8 cellular contexts compared by ENCODE assay signal in the genomic region with DNA sequence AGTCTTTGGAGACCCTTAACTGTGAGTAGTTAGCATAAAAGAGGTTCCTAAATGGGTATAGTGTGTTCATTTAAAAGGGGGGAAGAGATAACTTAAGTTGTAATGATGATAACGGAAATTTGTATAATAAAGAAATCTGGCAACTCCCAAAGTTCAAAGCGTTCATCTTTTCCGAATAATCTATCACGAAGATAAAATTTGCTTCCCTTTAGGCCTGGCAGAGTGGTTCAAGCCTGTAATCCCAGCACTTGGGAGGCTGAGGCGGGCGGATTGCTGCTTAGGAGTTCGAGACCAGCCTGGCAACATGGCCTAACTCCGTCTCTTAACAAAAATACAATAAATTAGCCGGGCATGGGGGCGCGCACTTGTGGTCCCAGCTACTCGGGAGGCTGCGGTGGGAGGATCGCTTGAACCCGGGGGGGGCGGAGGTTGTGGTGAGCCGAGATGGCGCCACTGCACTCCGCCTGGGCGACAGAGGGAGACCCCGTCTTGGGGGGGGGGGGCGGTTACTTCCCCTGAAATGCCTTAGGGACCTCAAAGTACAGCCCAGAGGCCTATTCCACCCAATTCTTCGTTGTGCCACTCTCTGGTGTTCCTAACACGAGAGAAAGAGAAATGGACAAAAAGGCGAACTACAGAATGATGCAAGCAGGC. TPM values are rescaled to one million over a fixed set of nuclear protein-coding genes. Genes with fewer than 3 reads are reported as not detected.
DNase-seq lines count a peak whose midpoint lies in the region; ATAC-seq, FAIRE-seq and TF ChIP-seq lines count a peak whose summit lies in the region.

No MANE protein-coding gene starts in this region.

- H3K27ac Mint-ChIP-seq in activated CD4-positive, alpha-beta memory T cell treated with anti-CD3 and anti-CD28 coated beads, Interleukin-2, amount 10 ng/mL, durations not matched to agents 7 days and 5 days = peak overlapping the region; percentile 98
- peak overlapping the region; percentile 92 to 100 for H3K27ac Mint-ChIP-seq in natural killer cell treated with Interleukin-12 subunit alpha and Interleukin-12 subunit beta and Interleukin-15 and Interleukin-18, amount 100 ng/mL, for 72 hours

- H3K27ac ChIP-seq in endothelial cell of umbilical vein (ENCODE audit: insufficient read depth, low read depth, low read length) (peak overlapping the region; percentile 84), thoracic aorta (peak overlapping the region; percentile 88 to 93)

- H3K4me1 ChIP-seq in endothelial cell of umbilical vein (ENCODE audit: control insufficient read depth, extremely low read depth, insufficient read depth, low read length) (peaks cover 19% of the 10 kb centered on the region), thoracic aorta (ENCODE audit: control insufficient read depth in 1 of 2, low read depth in 2 of 2) (peaks cover 32 to 43% of the 10 kb centered on the region in 2 donors)

- peak; percentile 30 for DNase-seq in NCI-H146 (lab: John Stamatoyannopoulos, UW)
- DNase-seq in NCI-H146 treated with DMSO at 0.1 percent for 48 hours (lab: John Stamatoyannopoulos, UW; ENCODE audit: unreplicated experiment) = no peak
- peak; percentile 56 for DNase-seq in activated CD4-positive, alpha-beta memory T cell treated with anti-CD3 and anti-CD28 coated beads, Interleukin-2, amount 10 ng/mL, durations not matched to agents 7 days and 5 days
- DNase-seq in endothelial cell of umbilical vein (ENCODE audit: low read depth, low spot score) = peak; percentile 6
- DNase-seq in natural killer cell treated with Interleukin-12 subunit alpha and Interleukin-12 subunit beta and Interleukin-15 and Interleukin-18, amount 100 ng/mL, for 72 hours (ENCODE audit: low spot score) = peak; percentile 64
- no peak for DNase-seq in thoracic aorta (ENCODE audit: low spot score)

- TF ChIP-seq POLR2A in endothelial cell of umbilical vein (IDR thresholded peaks at IDR 0.05; ENCODE audit: low read depth, low read length) = no peak

- no peaks in the 10 kb centered on the region for H3K9me3 Mint-ChIP-seq in activated CD4-positive, alpha-beta memory T cell treated with anti-CD3 and anti-CD28 coated beads, Interleukin-2, amount 10 ng/mL, durations not matched to agents 7 days and 5 days
- no peaks in the 10 kb centered on the region for H3K9me3 Mint-ChIP-seq in natural killer cell treated with Interleukin-12 subunit alpha and Interleukin-12 subunit beta and Interleukin-15 and Interleukin-18, amount 100 ng/mL, for 72 hours

- H3K4me3 ChIP-seq in endothelial cell of umbilical vein (replicated peaks in 1 of 3; ENCODE audit: insufficient read depth in 1 of 3, low read depth in 1 of 3, low read length in 3 of 3) (peak overlapping the region; percentile 75 to 94 (median 83)), thoracic aorta (peak overlapping the region; percentile 85)

- peak overlapping the region; percentile 58 for H2AFZ ChIP-seq in endothelial cell of umbilical vein (ENCODE audit: low read depth, low read length)

- H3K9me3 ChIP-seq in endothelial cell of umbilical vein (replicated peaks; ENCODE audit: control insufficient read depth, insufficient read depth, low read length) = no peaks in the 10 kb centered on the region
- no peaks in the 10 kb centered on the region for H3K9me3 ChIP-seq in thoracic aorta

- peak overlapping the region; percentile 98 for H3K9ac ChIP-seq in endothelial cell of umbilical vein (replicated peaks; ENCODE audit: extremely low read depth, insufficient read depth, low read length)

- POLR2A ChIA-PET in activated CD4-positive, alpha-beta memory T cell treated with anti-CD3 and anti-CD28 coated beads, Interleukin-2, amount 10 ng/mL, durations not matched to agents 7 days and 5 days (lab: Charles Lee) = interaction anchor here (0.6 to 3.8 kb wide), 14 partner anchors 8 to 1141 kb away, joined by 3 to 37 read pairs (median 5); a partner anchor contains a TSS
- POLR2A ChIA-PET in endothelial cell of umbilical vein (lab: Charles Lee) = interaction anchor here (0.7 kb wide), 1 partner anchor 24 kb away, joined by 3 read pairs; no protein-coding TSS in a partner anchor

- peaks cover 47% of the 10 kb centered on the region for H3K36me3 Mint-ChIP-seq in activated CD4-positive, alpha-beta memory T cell treated with anti-CD3 and anti-CD28 coated beads, Interleukin-2, amount 10 ng/mL, durations not matched to agents 7 days and 5 days (ENCODE audit: low read depth)
- H3K36me3 Mint-ChIP-seq in natural killer cell treated with Interleukin-12 subunit alpha and Interleukin-12 subunit beta and Interleukin-15 and Interleukin-18, amount 100 ng/mL, for 72 hours = peaks cover 29% of the 10 kb centered on the region

- H3K36me3 ChIP-seq in endothelial cell of umbilical vein (ENCODE audit: control insufficient read depth in 2 of 2, extremely low read depth in 1 of 2, insufficient read depth in 2 of 2, low read length in 2 of 2) = peaks cover 2 to 17% of the 10 kb centered on the region in 2 experiments
- H3K36me3 ChIP-seq in thoracic aorta = no peaks in the 10 kb centered on the region

- H3K4me1 Mint-ChIP-seq in activated CD4-positive, alpha-beta memory T cell treated with anti-CD3 and anti-CD28 coated beads, Interleukin-2, amount 10 ng/mL, durations not matched to agents 7 days and 5 days = peaks cover 52% of the 10 kb centered on the region
- H3K4me1 Mint-ChIP-seq in natural killer cell treated with Interleukin-12 subunit alpha and Interleukin-12 subunit beta and Interleukin-15 and Interleukin-18, amount 100 ng/mL, for 72 hours (ENCODE audit: low read depth in 2 of 2) = peaks cover 44 to 55% of the 10 kb centered on the region in 2 donors

- ATAC-seq in natural killer cell treated with Interleukin-12 subunit alpha and Interleukin-12 subunit beta and Interleukin-15 and Interleukin-18, amount 100 ng/mL, for 72 hours = peak in 1 of 2 donors; percentile 34
- ATAC-seq in thoracic aorta (ENCODE audit: insufficient number of reproducible peaks, low FRiP score, low read depth) (no peak), HG02870 (IDR thresholded peaks at IDR 0.05; ENCODE audit: unreplicated experiment) (no peak), HG03378 (IDR thresholded peaks at IDR 0.05; ENCODE audit: unreplicated experiment) (no peak)

- CTCF ChIA-PET in activated CD4-positive, alpha-beta memory T cell treated with anti-CD3 and anti-CD28 coated beads, Interleukin-2, amount 10 ng/mL, durations not matched to agents 7 days and 5 days (lab: Charles Lee) = interaction anchor here (0.6 to 2.0 kb wide), 7 partner anchors 14 to 1005 kb away, joined by 3 to 10 read pairs (median 6); a partner anchor contains a TSS
- CTCF ChIA-PET in endothelial cell of umbilical vein (lab: Charles Lee) = interaction anchor here (1.3 to 1.7 kb wide), 2 partner anchors 48 to 628 kb away, joined by 3 to 5 read pairs; no protein-coding TSS in a partner anchor

- H3K4me2 ChIP-seq in endothelial cell of umbilical vein (ENCODE audit: insufficient read depth, low read length) = peak overlapping the region; percentile 94

- peaks cover 4% of the 10 kb centered on the region for H4K20me1 ChIP-seq in endothelial cell of umbilical vein (replicated peaks; ENCODE audit: control insufficient read depth, extremely low read depth, insufficient read depth, low read length)

- peaks cover 2% of the 10 kb centered on the region for H3K27me3 Mint-ChIP-seq in activated CD4-positive, alpha-beta memory T cell treated with anti-CD3 and anti-CD28 coated beads, Interleukin-2, amount 10 ng/mL, durations not matched to agents 7 days and 5 days
- peaks cover 0 to 3% of the 10 kb centered on the region in 2 donors for H3K27me3 Mint-ChIP-seq in natural killer cell treated with Interleukin-12 subunit alpha and Interleukin-12 subunit beta and Interleukin-15 and Interleukin-18, amount 100 ng/mL, for 72 hours

- intact Hi-C loops in endothelial cell of umbilical vein (cut with micrococcal nuclease) = loop anchor here (1.0 to 10.0 kb wide), 5 partner anchors 49 to 1005 kb away; a partner anchor contains a TSS

- no peak for FAIRE-seq in endothelial cell of umbilical vein (lab: Jason Lieb, UNC)

- peak overlapping the region; percentile 95 for H3K4me3 Mint-ChIP-seq in activated CD4-positive, alpha-beta memory T cell treated with anti-CD3 and anti-CD28 coated beads, Interleukin-2, amount 10 ng/mL, durations not matched to agents 7 days and 5 days
- H3K4me3 Mint-ChIP-seq in natural killer cell treated with Interleukin-12 subunit alpha and Interleukin-12 subunit beta and Interleukin-15 and Interleukin-18, amount 100 ng/mL, for 72 hours = peak overlapping the region; percentile 99

- H3K9me1 ChIP-seq in endothelial cell of umbilical vein (replicated peaks; ENCODE audit: control insufficient read depth, extremely low read depth, insufficient read depth, low read length) = no peaks in the 10 kb centered on the region

- dilution Hi-C loops in endothelial cell of umbilical vein (cut with MboI; ENCODE audit: extremely low pct_ligation_motif_present, low sequenced_read_pairs) = no loop called here

- peaks cover 53% of the 10 kb centered on the region for H3K79me2 ChIP-seq in endothelial cell of umbilical vein (ENCODE audit: control insufficient read depth, insufficient read depth, low read length)

- BruUV-seq in endothelial cell of umbilical vein (replicated peaks; lab: Mats Ljungman, UMichigan) = no TSS peak

- peaks cover 3% of the 10 kb centered on the region in 2 experiments for H3K27me3 ChIP-seq in endothelial cell of umbilical vein (ENCODE audit: control insufficient read depth in 2 of 2, insufficient read depth in 2 of 2, low read length in 2 of 2)
- peaks cover 3% of the 10 kb centered on the region for H3K27me3 ChIP-seq in thoracic aorta (replicated peaks; ENCODE audit: insufficient read depth)

- TF ChIP-seq CTCF in endothelial cell of umbilical vein (IDR thresholded peaks at IDR 0.05; ENCODE audit: extremely low read depth in 1 of 2, insufficient read depth in 1 of 2, low read depth in 1 of 2, low read length in 2 of 2) (no peak), thoracic aorta (IDR thresholded peaks at IDR 0.05) (no peak)

RNA-seq across cellular contexts. Expression of a gene that starts 0.9 kb away (rescaled TPM):
- total RNA-seq in activated CD4-positive, alpha-beta memory T cell treated with anti-CD3 and anti-CD28 coated beads, Interleukin-2, amount 10 ng/mL, durations not matched to agents 7 days and 5 days = 100 to 1,000 TPM; 119 to 126 TPM
- total RNA-seq in endothelial cell of umbilical vein (95.4 and 101 TPM in 2 replicates), thoracic aorta (100 to 1,000 TPM; 135 to 251 TPM)
- polyA plus RNA-seq in endothelial cell of umbilical vein = 14.8 and 21.7 TPM in 2 replicates
- polyA plus RNA-seq in endothelial cell of umbilical vein (2011; cell fraction: cytosol; rRNA removed) = 25.6 and 30.1 TPM in 2 replicates
- polyA plus RNA-seq in endothelial cell of umbilical vein (2011; cell fraction: nucleus; rRNA removed) = 102 and 146 TPM in 2 replicates
- polyA plus RNA-seq in endothelial cell of umbilical vein (2012) = 57.3 and 66.6 TPM in 2 replicates
- 42.6 and 43.6 TPM in 2 replicates for polyA minus RNA-seq in endothelial cell of umbilical vein
- polyA minus RNA-seq in endothelial cell of umbilical vein (2011; cell fraction: cytosol; rRNA and poly(A)+ RNA removed) = 9.8 TPM
- 89.7 and 110 TPM in 2 replicates for polyA minus RNA-seq in endothelial cell of umbilical vein (2011; cell fraction: nucleus; rRNA and poly(A)+ RNA removed)
- 100 to 1,000 TPM; 141 to 155 TPM for total RNA-seq in natural killer cell treated with Interleukin-12 subunit alpha and Interleukin-12 subunit beta and Interleukin-15 and Interleukin-18, amount 100 ng/mL, for 72 hours

RNA-seq across cellular contexts. Expression of a gene that starts 48.5 kb away (rescaled TPM):
- total RNA-seq in activated CD4-positive, alpha-beta memory T cell treated with anti-CD3 and anti-CD28 coated beads, Interleukin-2, amount 10 ng/mL, durations not matched to agents 7 days and 5 days = 10 to 100 TPM; 59.5 to 60.6 TPM
- total RNA-seq in endothelial cell of umbilical vein (40.3 and 41.0 TPM in 2 replicates), thoracic aorta (10 to 100 TPM; 44.0 to 47.1 TPM)
- 2.6 and 3.9 TPM in 2 replicates for polyA plus RNA-seq in endothelial cell of umbilical vein
- polyA plus RNA-seq in endothelial cell of umbilical vein (2011; cell fraction: cytosol; rRNA removed) = 6.1 and 7.0 TPM in 2 replicates
- 23.2 and 30.7 TPM in 2 replicates for polyA plus RNA-seq in endothelial cell of umbilical vein (2011; cell fraction: nucleus; rRNA removed)
- polyA plus RNA-seq in endothelial cell of umbilical vein (2012) = 16.1 and 22.5 TPM in 2 replicates
- 11.9 and 13.1 TPM in 2 replicates for polyA minus RNA-seq in endothelial cell of umbilical vein
- polyA minus RNA-seq in endothelial cell of umbilical vein (2011; cell fraction: cytosol; rRNA and poly(A)+ RNA removed) = 17.5 TPM
- polyA minus RNA-seq in endothelial cell of umbilical vein (2011; cell fraction: nucleus; rRNA and poly(A)+ RNA removed) = 72.5 and 106 TPM in 2 replicates
- 10 to 100 TPM; 46.9 to 48.6 TPM for total RNA-seq in natural killer cell treated with Interleukin-12 subunit alpha and Interleukin-12 subunit beta and Interleukin-15 and Interleukin-18, amount 100 ng/mL, for 72 hours

Comparison
In these comparisons a context has a peak if more than half of its experiments do, and no peak if none do; other contexts are left out.
1. DNase-seq: peak in NCI-H146 (single experiment), activated CD4-positive, alpha-beta memory T cell treated with anti-CD3 and anti-CD28 coated beads, Interleukin-2, amount 10 ng/mL, durations not matched to agents 7 days and 5 days (single experiment), endothelial cell of umbilical vein (single experiment) and natural killer cell treated with Interleukin-12 subunit alpha and Interleukin-12 subunit beta and Interleukin-15 and Interleukin-18, amount 100 ng/mL, for 72 hours (single experiment); none in NCI-H146 treated with DMSO at 0.1 percent for 48 hours (single experiment) and thoracic aorta (single experiment).